ENCODE assay signal across 7 cellular contexts in the genomic region with DNA sequence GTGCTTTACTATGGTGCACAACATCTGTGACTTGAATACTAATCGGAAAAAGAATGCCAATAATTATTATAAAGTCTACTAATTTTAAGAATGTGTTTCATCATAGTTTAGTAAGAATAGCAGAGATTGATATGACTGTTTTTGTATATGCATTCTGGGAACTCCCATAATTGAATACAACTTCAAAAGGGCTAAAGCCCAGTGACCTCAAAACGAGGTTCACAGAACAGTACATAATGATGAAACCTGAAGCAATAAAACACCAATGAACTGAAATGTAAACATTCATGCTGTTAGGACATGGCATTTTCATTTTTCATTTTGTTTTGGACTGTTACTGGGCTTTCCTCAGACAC. TPM values are rescaled to one million over a fixed set of nuclear protein-coding genes. Genes with fewer than 3 reads are reported as not detected.
DNase-seq lines count a peak whose midpoint lies in the region; ATAC-seq and TF ChIP-seq lines count a peak whose summit lies in the region.

No MANE protein-coding gene starts in this region.

- peak overlapping the region; percentile 93 for H3K27ac Mint-ChIP-seq in activated naive CD8-positive, alpha-beta T cell treated with anti-CD3 and anti-CD28 coated beads for 36 hours

- H3K27ac ChIP-seq in thoracic aorta = peak overlapping the region in 1 of 2 donors; percentile 56

- no peaks in the 10 kb centered on the region for H3K9me3 Mint-ChIP-seq in activated naive CD8-positive, alpha-beta T cell treated with anti-CD3 and anti-CD28 coated beads for 36 hours

- H3K4me3 Mint-ChIP-seq in activated naive CD8-positive, alpha-beta T cell treated with anti-CD3 and anti-CD28 coated beads for 36 hours = peak overlapping the region; percentile 88

- peak; percentile 60 for DNase-seq in GM13977 (ENCODE audit: low spot score)
- DNase-seq in activated naive CD8-positive, alpha-beta T cell treated with anti-CD3 and anti-CD28 coated beads for 36 hours = no peak
- peak; percentile 55 for DNase-seq in iris pigment epithelial cell (ENCODE audit: low read depth)
- DNase-seq in thoracic aorta (ENCODE audit: low spot score) = no peak

- in situ Hi-C loops in GM13977 (cut with MboI; ENCODE audit: low pct_unique_long_range_greater_than_20kb, low sequenced_read_pairs, unreplicated experiment) = no loop called here

- peaks cover 16% of the 10 kb centered on the region for H3K4me1 Mint-ChIP-seq in activated naive CD8-positive, alpha-beta T cell treated with anti-CD3 and anti-CD28 coated beads for 36 hours

- H3K9me3 ChIP-seq in thoracic aorta = no peaks in the 10 kb centered on the region

- no peaks in the 10 kb centered on the region for H3K27me3 ChIP-seq in thoracic aorta (replicated peaks; ENCODE audit: insufficient read depth)

- peaks cover under 1% of the 10 kb centered on the region for H3K36me3 Mint-ChIP-seq in activated naive CD8-positive, alpha-beta T cell treated with anti-CD3 and anti-CD28 coated beads for 36 hours

- no peaks in the 10 kb centered on the region for H3K36me3 ChIP-seq in thoracic aorta

- no peaks in the 10 kb centered on the region for H3K27me3 Mint-ChIP-seq in activated naive CD8-positive, alpha-beta T cell treated with anti-CD3 and anti-CD28 coated beads for 36 hours

- peaks cover 10 to 25% of the 10 kb centered on the region in 2 donors for H3K4me1 ChIP-seq in thoracic aorta (ENCODE audit: control insufficient read depth in 1 of 2, low read depth in 2 of 2)

- peak overlapping the region; percentile 83 for H3K4me3 ChIP-seq in thoracic aorta

- TF ChIP-seq CTCF in GM13977 (IDR thresholded peaks at IDR 0.05; ENCODE audit: extremely low read depth, insufficient read depth, missing control alignments) (no peak), thoracic aorta (IDR thresholded peaks at IDR 0.05) (no peak)

- ATAC-seq in HG03175 (IDR thresholded peaks at IDR 0.05; ENCODE audit: unreplicated experiment) = peak; percentile 11
- ATAC-seq in thoracic aorta (ENCODE audit: insufficient number of reproducible peaks, low FRiP score, low read depth) = no peak
- ATAC-seq in GM21737 (IDR thresholded peaks at IDR 0.05; ENCODE audit: unreplicated experiment) = no peak
- no peak for ATAC-seq in HG02763 (IDR thresholded peaks at IDR 0.05; ENCODE audit: unreplicated experiment)

RNA-seq across cellular contexts. Expression of a gene that starts 0.7 kb away (rescaled TPM):
- 1 to 10 TPM; 4.3 to 4.6 TPM for total RNA-seq in activated naive CD8-positive, alpha-beta T cell treated with anti-CD3 and anti-CD28 coated beads for 36 hours
- total RNA-seq in thoracic aorta = 10 to 100 TPM; 15.4 to 22.8 TPM

Comparison
In these comparisons a context has a peak if more than half of its experiments do, and no peak if none do; other contexts are left out.
1. DNase-seq: peak in GM13977 (single experiment) and iris pigment epithelial cell (single experiment); none in activated naive CD8-positive, alpha-beta T cell treated with anti-CD3 and anti-CD28 coated beads for 36 hours (single experiment) and thoracic aorta (single experiment).